1 cellular context compared by ENCODE assay signal in the genomic region with DNA sequence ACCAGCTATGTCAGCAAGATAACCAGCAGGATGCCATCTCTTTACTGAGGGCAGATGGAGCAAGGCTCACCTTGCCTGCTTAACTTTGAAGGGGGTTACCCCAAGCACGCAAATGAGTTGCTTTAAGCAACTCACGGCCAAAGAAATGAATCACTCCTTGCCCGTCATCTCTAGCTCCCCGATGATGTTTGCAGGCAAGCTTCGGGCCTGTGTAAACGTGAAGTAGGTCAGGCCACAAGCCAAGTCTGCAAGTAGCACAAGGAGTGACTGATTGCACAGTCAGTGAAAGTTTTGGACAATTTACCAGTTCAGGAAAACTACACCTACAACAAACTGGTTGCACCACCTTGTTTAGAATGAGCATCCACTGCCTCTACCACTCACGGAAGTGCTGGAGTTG.
TF ChIP-seq lines count a peak whose summit lies in the region.

No MANE protein-coding gene starts in this region.

TF ChIP-seq in WTC11, 78 proteins besides CTCF, POLR2A, EP300 and RAD21 (continued from another document):
- TF ChIP-seq, protein P1, sequence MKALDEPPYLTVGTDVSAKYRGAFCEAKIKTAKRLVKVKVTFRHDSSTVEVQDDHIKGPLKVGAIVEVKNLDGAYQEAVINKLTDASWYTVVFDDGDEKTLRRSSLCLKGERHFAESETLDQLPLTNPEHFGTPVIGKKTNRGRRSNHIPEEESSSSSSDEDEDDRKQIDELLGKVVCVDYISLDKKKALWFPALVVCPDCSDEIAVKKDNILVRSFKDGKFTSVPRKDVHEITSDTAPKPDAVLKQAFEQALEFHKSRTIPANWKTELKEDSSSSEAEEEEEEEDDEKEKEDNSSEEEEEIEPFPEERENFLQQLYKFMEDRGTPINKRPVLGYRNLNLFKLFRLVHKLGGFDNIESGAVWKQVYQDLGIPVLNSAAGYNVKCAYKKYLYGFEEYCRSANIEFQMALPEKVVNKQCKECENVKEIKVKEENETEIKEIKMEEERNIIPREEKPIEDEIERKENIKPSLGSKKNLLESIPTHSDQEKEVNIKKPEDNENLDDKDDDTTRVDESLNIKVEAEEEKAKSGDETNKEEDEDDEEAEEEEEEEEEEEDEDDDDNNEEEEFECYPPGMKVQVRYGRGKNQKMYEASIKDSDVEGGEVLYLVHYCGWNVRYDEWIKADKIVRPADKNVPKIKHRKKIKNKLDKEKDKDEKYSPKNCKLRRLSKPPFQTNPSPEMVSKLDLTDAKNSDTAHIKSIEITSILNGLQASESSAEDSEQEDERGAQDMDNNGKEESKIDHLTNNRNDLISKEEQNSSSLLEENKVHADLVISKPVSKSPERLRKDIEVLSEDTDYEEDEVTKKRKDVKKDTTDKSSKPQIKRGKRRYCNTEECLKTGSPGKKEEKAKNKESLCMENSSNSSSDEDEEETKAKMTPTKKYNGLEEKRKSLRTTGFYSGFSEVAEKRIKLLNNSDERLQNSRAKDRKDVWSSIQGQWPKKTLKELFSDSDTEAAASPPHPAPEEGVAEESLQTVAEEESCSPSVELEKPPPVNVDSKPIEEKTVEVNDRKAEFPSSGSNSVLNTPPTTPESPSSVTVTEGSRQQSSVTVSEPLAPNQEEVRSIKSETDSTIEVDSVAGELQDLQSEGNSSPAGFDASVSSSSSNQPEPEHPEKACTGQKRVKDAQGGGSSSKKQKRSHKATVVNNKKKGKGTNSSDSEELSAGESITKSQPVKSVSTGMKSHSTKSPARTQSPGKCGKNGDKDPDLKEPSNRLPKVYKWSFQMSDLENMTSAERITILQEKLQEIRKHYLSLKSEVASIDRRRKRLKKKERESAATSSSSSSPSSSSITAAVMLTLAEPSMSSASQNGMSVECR (CRISPR knock-in tag; IDR thresholded peaks at IDR 0.05; ENCODE audit: borderline replicate concordance): no peak
- TF ChIP-seq, protein P2, sequence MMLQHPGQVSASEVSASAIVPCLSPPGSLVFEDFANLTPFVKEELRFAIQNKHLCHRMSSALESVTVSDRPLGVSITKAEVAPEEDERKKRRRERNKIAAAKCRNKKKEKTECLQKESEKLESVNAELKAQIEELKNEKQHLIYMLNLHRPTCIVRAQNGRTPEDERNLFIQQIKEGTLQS (CRISPR knock-in tag; conservative IDR thresholded peaks at IDR 0.05): no peak
- TF ChIP-seq JAZF1 (CRISPR knock-in tag; IDR thresholded peaks at IDR 0.05): no peak
TF ChIP-seq in WTC11: peak in this region for 0.
